ENCODE assay signal across 1 cellular context in genomic region chr17:39598047-39598481, GRCh38.
TF ChIP-seq lines count a peak whose summit lies in the region.

No MANE protein-coding gene starts in this region.

TF ChIP-seq in K562, 482 proteins besides CTCF, POLR2A, EP300 and RAD21:
- TF ChIP-seq LCOR (CRISPR knock-in tag; IDR thresholded peaks at IDR 0.05) (no peak), SNRNP70 (optimal IDR thresholded peaks at IDR 0.05; ENCODE audit: low read depth, low read length) (no peak), NFIC (IDR thresholded peaks at IDR 0.05) (peak; percentile 91)
